ENCODE assay signal across 21 cellular contexts in the genomic region with DNA sequence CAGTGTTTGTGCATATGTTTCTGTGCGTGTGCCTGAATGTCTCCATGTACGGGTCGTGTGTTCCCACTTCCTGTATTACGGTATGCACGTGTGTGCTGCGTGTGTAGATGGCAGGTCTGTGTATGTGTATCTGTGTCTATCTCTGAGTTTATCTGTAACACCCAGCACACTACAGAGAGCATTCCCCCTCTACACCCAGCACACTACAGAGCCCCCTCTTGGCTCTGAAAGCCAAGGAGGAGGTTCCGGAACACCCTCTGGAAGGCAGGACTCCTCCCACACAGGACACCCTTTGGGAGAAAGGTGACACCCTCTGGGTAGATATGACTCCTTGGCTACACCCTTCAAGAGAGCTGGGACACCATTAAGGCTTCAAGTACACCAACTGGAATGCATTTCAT. TPM values are rescaled to one million over a fixed set of nuclear protein-coding genes. Genes with fewer than 3 reads are reported as not detected.
DNase-seq lines count a peak whose midpoint lies in the region; ATAC-seq and TF ChIP-seq lines count a peak whose summit lies in the region.
"Had no signal": no experiment of that assay in that cellular context is flagged by ENCODE, and none has a peak within 500 bp of the region (broad histone marks: within the 10 kb centered on the region; RNA-seq: fewer than 3 reads in every experiment).

No MANE protein-coding gene starts in this region.

- no peaks in the 10 kb centered on the region for H3K36me3 ChIP-seq in H7 (replicated peaks; ENCODE audit: control insufficient read depth, insufficient read depth, low read length)
- H3K36me3 ChIP-seq: cardiac muscle cell, right lobe of liver, transverse colon had no signal

- CTCF ChIA-PET in activated CD4-positive, alpha-beta T cell treated with anti-CD3 and anti-CD28 coated beads for 36 hours (lab: Charles Lee) = interaction anchor here (1.1 to 1.7 kb wide), 5 partner anchors 12 to 44 kb away, joined by 3 to 8 read pairs (median 3); no protein-coding TSS in a partner anchor

- no peak for DNase-seq in activated CD4-positive, alpha-beta T cell treated with anti-CD3 and anti-CD28 coated beads, Interleukin-2, amount 10 ng/mL, durations not matched to agents 24 days and 14 days
- no peak for DNase-seq in activated CD4-positive, alpha-beta T cell treated with anti-CD3 and anti-CD28 coated beads for 36 hours
- DNase-seq in H7 (peak; percentile 43), natural killer cell (no peak)
- DNase-seq in activated T-helper 2 cell treated with anti-CD3 and anti-CD28 coated beads, Interferon-gamma antibody, Interleukin-2, Interleukin-4, amounts not matched to agents 10 μg/mL and 5 μg/mL and 100 μg/mL, durations not matched to agents 14 hours and 24 hours and 36 hours (ENCODE audit: low spot score) = no peak
- DNase-seq in stimulated activated naive CD4-positive, alpha-beta T cell (lab: John Stamatoyannopoulos, UW) = no peak
- no peak for DNase-seq in stimulated activated CD4-positive, alpha-beta T cell treated with anti-CD3 and anti-CD28 coated beads, Interleukin-1b, Interleukin-23, amount 100 ng/mL, for 48 hours
- DNase-seq: activated T-cell treated with anti-CD3 and anti-CD28 coated beads for 4 hours; midbrain; NCI-H1092 treated with DMSO at 0.1 percent for 48 hours; NCI-H2081 treated with DMSO at 0.1 percent for 48 hours; NCI-H510A treated with DMSO at 0.1 percent for 48 hours; right lobe of liver; stimulated activated naive CD4-positive, alpha-beta T cell treated with Interleukin-2 at 50 U/mL for 16 hours; transverse colon had no signal

- H3K9me3 Mint-ChIP-seq in activated CD4-positive, alpha-beta T cell treated with anti-CD3 and anti-CD28 coated beads, Interleukin-2, amount 10 ng/mL, durations not matched to agents 24 days and 14 days = no peaks in the 10 kb centered on the region
- no peaks in the 10 kb centered on the region for H3K9me3 Mint-ChIP-seq in activated CD4-positive, alpha-beta T cell treated with anti-CD3 and anti-CD28 coated beads for 36 hours (ENCODE audit: low read depth)
- H3K9me3 Mint-ChIP-seq in activated T-helper 2 cell treated with anti-CD3 and anti-CD28 coated beads, Interferon-gamma antibody, Interleukin-2, Interleukin-4, amounts not matched to agents 10 μg/mL and 5 μg/mL and 100 μg/mL, durations not matched to agents 14 hours and 24 hours and 36 hours = no peaks in the 10 kb centered on the region
- H3K9me3 Mint-ChIP-seq in natural killer cell = no peaks in the 10 kb centered on the region

- no peak overlapping the region for H3K27ac Mint-ChIP-seq in activated CD4-positive, alpha-beta T cell treated with anti-CD3 and anti-CD28 coated beads, Interleukin-2, amount 10 ng/mL, durations not matched to agents 24 days and 14 days
- no peak overlapping the region for H3K27ac Mint-ChIP-seq in activated CD4-positive, alpha-beta T cell treated with anti-CD3 and anti-CD28 coated beads for 36 hours
- no peak overlapping the region for H3K27ac Mint-ChIP-seq in activated T-helper 2 cell treated with anti-CD3 and anti-CD28 coated beads, Interferon-gamma antibody, Interleukin-2, Interleukin-4, amounts not matched to agents 10 μg/mL and 5 μg/mL and 100 μg/mL, durations not matched to agents 14 hours and 24 hours and 36 hours
- H3K27ac Mint-ChIP-seq in natural killer cell = peak overlapping the region in 1 of 2 donors; percentile 12

- no peak for ATAC-seq in activated CD4-positive, alpha-beta T cell treated with anti-CD3 and anti-CD28 coated beads for 36 hours
- ATAC-seq in natural killer cell (no peak), HG03565 (IDR thresholded peaks at IDR 0.05; ENCODE audit: unreplicated experiment) (no peak)
- ATAC-seq: right lobe of liver had no signal

- no peaks in the 10 kb centered on the region for H3K36me3 Mint-ChIP-seq in activated CD4-positive, alpha-beta T cell treated with anti-CD3 and anti-CD28 coated beads, Interleukin-2, amount 10 ng/mL, durations not matched to agents 24 days and 14 days (ENCODE audit: low read depth)
- H3K36me3 Mint-ChIP-seq in activated CD4-positive, alpha-beta T cell treated with anti-CD3 and anti-CD28 coated beads for 36 hours (ENCODE audit: low read depth) = no peaks in the 10 kb centered on the region
- H3K36me3 Mint-ChIP-seq in activated T-helper 2 cell treated with anti-CD3 and anti-CD28 coated beads, Interferon-gamma antibody, Interleukin-2, Interleukin-4, amounts not matched to agents 10 μg/mL and 5 μg/mL and 100 μg/mL, durations not matched to agents 14 hours and 24 hours and 36 hours (ENCODE audit: low read depth) = no peaks in the 10 kb centered on the region
- H3K36me3 Mint-ChIP-seq in natural killer cell = no peaks in the 10 kb centered on the region

- intact Hi-C loops in activated CD4-positive, alpha-beta T cell treated with anti-CD3 and anti-CD28 coated beads, Interleukin-2, amount 10 ng/mL, durations not matched to agents 24 days and 14 days (cut with micrococcal nuclease) = no loop called here
- intact Hi-C loops in activated CD4-positive, alpha-beta T cell treated with anti-CD3 and anti-CD28 coated beads for 36 hours (cut with DNase I, micrococcal nuclease) = no loop called here
- intact Hi-C loops in activated T-helper 2 cell treated with anti-CD3 and anti-CD28 coated beads, Interferon-gamma antibody, Interleukin-2, Interleukin-4, amounts not matched to agents 10 μg/mL and 5 μg/mL and 100 μg/mL, durations not matched to agents 14 hours and 24 hours and 36 hours (cut with micrococcal nuclease) = no loop called here
- intact Hi-C loops in natural killer cell (cut with micrococcal nuclease) = no loop called here

- TF ChIP-seq CTCF in natural killer cell (IDR thresholded peaks at IDR 0.05) = no peak

- H3K4me3 Mint-ChIP-seq in activated CD4-positive, alpha-beta T cell treated with anti-CD3 and anti-CD28 coated beads, Interleukin-2, amount 10 ng/mL, durations not matched to agents 24 days and 14 days = peak overlapping the region; percentile 80
- no peak overlapping the region for H3K4me3 Mint-ChIP-seq in activated CD4-positive, alpha-beta T cell treated with anti-CD3 and anti-CD28 coated beads for 36 hours
- H3K4me3 Mint-ChIP-seq in activated T-helper 2 cell treated with anti-CD3 and anti-CD28 coated beads, Interferon-gamma antibody, Interleukin-2, Interleukin-4, amounts not matched to agents 10 μg/mL and 5 μg/mL and 100 μg/mL, durations not matched to agents 14 hours and 24 hours and 36 hours (ENCODE audit: low read depth) = peak overlapping the region; percentile 26
- peak overlapping the region; percentile 69 for H3K4me3 Mint-ChIP-seq in natural killer cell

- peaks cover 14% of the 10 kb centered on the region for H3K27me3 Mint-ChIP-seq in activated CD4-positive, alpha-beta T cell treated with anti-CD3 and anti-CD28 coated beads, Interleukin-2, amount 10 ng/mL, durations not matched to agents 24 days and 14 days
- peaks cover 2% of the 10 kb centered on the region for H3K27me3 Mint-ChIP-seq in activated CD4-positive, alpha-beta T cell treated with anti-CD3 and anti-CD28 coated beads for 36 hours
- H3K27me3 Mint-ChIP-seq in activated T-helper 2 cell treated with anti-CD3 and anti-CD28 coated beads, Interferon-gamma antibody, Interleukin-2, Interleukin-4, amounts not matched to agents 10 μg/mL and 5 μg/mL and 100 μg/mL, durations not matched to agents 14 hours and 24 hours and 36 hours (ENCODE audit: low read depth) = peaks cover 10% of the 10 kb centered on the region
- peaks cover 8 to 16% of the 10 kb centered on the region in 2 donors for H3K27me3 Mint-ChIP-seq in natural killer cell (ENCODE audit: low read depth in 2 of 2)

- H3K4me3 ChIP-seq in H7 (ENCODE audit: insufficient read depth, low read depth, low read length) = no peak overlapping the region
- H3K4me3 ChIP-seq: cardiac muscle cell, right lobe of liver, transverse colon had no signal

- H3K27me3 ChIP-seq in H7 (ENCODE audit: control insufficient read depth, insufficient read depth, low read length) = peaks cover 97% of the 10 kb centered on the region

- peaks cover 36% of the 10 kb centered on the region for H3K4me1 Mint-ChIP-seq in activated CD4-positive, alpha-beta T cell treated with anti-CD3 and anti-CD28 coated beads, Interleukin-2, amount 10 ng/mL, durations not matched to agents 24 days and 14 days
- peaks cover 35% of the 10 kb centered on the region for H3K4me1 Mint-ChIP-seq in activated CD4-positive, alpha-beta T cell treated with anti-CD3 and anti-CD28 coated beads for 36 hours
- peaks cover 34% of the 10 kb centered on the region for H3K4me1 Mint-ChIP-seq in activated T-helper 2 cell treated with anti-CD3 and anti-CD28 coated beads, Interferon-gamma antibody, Interleukin-2, Interleukin-4, amounts not matched to agents 10 μg/mL and 5 μg/mL and 100 μg/mL, durations not matched to agents 14 hours and 24 hours and 36 hours (ENCODE audit: low read depth)
- peaks cover 39 to 56% of the 10 kb centered on the region in 2 donors for H3K4me1 Mint-ChIP-seq in natural killer cell

- POLR2A ChIA-PET in activated CD4-positive, alpha-beta T cell treated with anti-CD3 and anti-CD28 coated beads for 36 hours (lab: Charles Lee) = no interaction called here

RNA-seq across cellular contexts. Expression of gene ERFL, which starts 2.1 kb away (rescaled TPM):
- total RNA-seq in activated CD4-positive, alpha-beta T cell treated with anti-CD3 and anti-CD28 coated beads, Interleukin-2, amount 10 ng/mL, durations not matched to agents 24 days and 14 days = 3.1 and 4.2 TPM in 2 replicates
- 1 to 10 TPM; 1.7 to 1.9 TPM for total RNA-seq in activated CD4-positive, alpha-beta T cell treated with anti-CD3 and anti-CD28 coated beads for 36 hours
- 0.15 TPM in 1 of 2 replicates, not detected in the other for total RNA-seq in H7 (2014; rRNA removed; shearing (Covaris generic))
- 2.1 and 2.3 TPM in 2 replicates for total RNA-seq in activated T-helper 2 cell treated with anti-CD3 and anti-CD28 coated beads, Interferon-gamma antibody, Interleukin-2, Interleukin-4, amounts not matched to agents 10 μg/mL and 5 μg/mL and 100 μg/mL, durations not matched to agents 14 hours and 24 hours and 36 hours
- 1 to 10 TPM; 1.1 to 2.1 (median 1.5) TPM for total RNA-seq in natural killer cell
- total RNA-seq: dermis microvascular lymphatic vessel endothelial cell, epithelial cell of proximal tubule, frontal cortex, right lobe of liver had no signal

RNA-seq across cellular contexts. Expression of gene RABAC1, which starts 28.8 kb away (rescaled TPM):
- 37.2 and 41.5 TPM in 2 replicates for total RNA-seq in activated CD4-positive, alpha-beta T cell treated with anti-CD3 and anti-CD28 coated beads, Interleukin-2, amount 10 ng/mL, durations not matched to agents 24 days and 14 days
- 10 to 100 TPM; 35.3 to 49.7 TPM for total RNA-seq in activated CD4-positive, alpha-beta T cell treated with anti-CD3 and anti-CD28 coated beads for 36 hours
- total RNA-seq in H7 (2014; rRNA removed; shearing (Covaris generic)) = 140 and 163 TPM in 2 replicates
- total RNA-seq in activated T-helper 2 cell treated with anti-CD3 and anti-CD28 coated beads, Interferon-gamma antibody, Interleukin-2, Interleukin-4, amounts not matched to agents 10 μg/mL and 5 μg/mL and 100 μg/mL, durations not matched to agents 14 hours and 24 hours and 36 hours = 54.0 and 57.6 TPM in 2 replicates
- 10 to 100 TPM; 76.8 to 100.0 (median 78.4) TPM for total RNA-seq in natural killer cell

RNA-seq across cellular contexts. Expression of gene ARHGEF1, which starts 47.3 kb away (rescaled TPM):
- total RNA-seq in activated CD4-positive, alpha-beta T cell treated with anti-CD3 and anti-CD28 coated beads, Interleukin-2, amount 10 ng/mL, durations not matched to agents 24 days and 14 days = 365 and 378 TPM in 2 replicates
- 100 to 1,000 TPM; 231 to 276 TPM for total RNA-seq in activated CD4-positive, alpha-beta T cell treated with anti-CD3 and anti-CD28 coated beads for 36 hours
- 34.3 and 40.7 TPM in 2 replicates for total RNA-seq in H7 (2014; rRNA removed; shearing (Covaris generic))
- 340 and 353 TPM in 2 replicates for total RNA-seq in activated T-helper 2 cell treated with anti-CD3 and anti-CD28 coated beads, Interferon-gamma antibody, Interleukin-2, Interleukin-4, amounts not matched to agents 10 μg/mL and 5 μg/mL and 100 μg/mL, durations not matched to agents 14 hours and 24 hours and 36 hours
- 1,000 to 10,000 TPM; 1,177 to 1,409 (median 1,354) TPM for total RNA-seq in natural killer cell

RNA-seq across cellular contexts. Expression of gene CD79A, which starts 53.2 kb away (rescaled TPM):
- 2.6 and 2.7 TPM in 2 replicates for total RNA-seq in activated CD4-positive, alpha-beta T cell treated with anti-CD3 and anti-CD28 coated beads, Interleukin-2, amount 10 ng/mL, durations not matched to agents 24 days and 14 days
- total RNA-seq in activated CD4-positive, alpha-beta T cell treated with anti-CD3 and anti-CD28 coated beads for 36 hours = 1 to 10 TPM; 4.0 to 4.1 TPM
- total RNA-seq in H7 (2014; rRNA removed; shearing (Covaris generic)) = 0.55 TPM in 1 of 2 replicates, not detected in the other
- total RNA-seq in activated T-helper 2 cell treated with anti-CD3 and anti-CD28 coated beads, Interferon-gamma antibody, Interleukin-2, Interleukin-4, amounts not matched to agents 10 μg/mL and 5 μg/mL and 100 μg/mL, durations not matched to agents 14 hours and 24 hours and 36 hours = 0.67 and 0.84 TPM in 2 replicates
- total RNA-seq in natural killer cell = 10 to 100 TPM in 1 of 3 donors, 1 to 10 TPM in 2; 5.6 to 35.5 (median 6.0) TPM
- total RNA-seq: cardiac muscle cell, epithelial cell of proximal tubule, frontal cortex, osteocyte had no signal
